Comparison of ENCODE assay signal across 3 cellular contexts in the genomic region with DNA sequence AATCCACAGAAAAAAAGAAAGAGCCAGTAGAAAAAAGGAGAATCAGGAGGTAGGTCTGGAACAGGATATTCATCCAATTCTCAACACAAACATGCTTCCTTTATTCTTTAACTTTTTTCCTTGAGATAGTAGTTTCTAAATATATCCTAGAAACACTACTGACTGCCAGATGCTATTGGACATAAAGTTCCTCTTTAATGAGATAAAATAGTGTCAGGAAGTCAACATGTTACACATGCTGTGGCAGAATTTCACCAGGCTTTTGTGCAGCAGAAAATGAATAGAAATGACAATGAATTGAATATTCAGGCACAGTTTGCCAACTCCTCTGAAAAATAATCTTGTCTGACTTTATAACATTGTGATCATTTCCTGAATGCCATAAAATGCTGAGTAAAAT.
TF ChIP-seq lines count a peak whose summit lies in the region.

No MANE protein-coding gene starts in this region.

TF ChIP-seq in liver, 16 proteins besides CTCF, POLR2A, EP300 and RAD21:
- TF ChIP-seq FOXA2 (IDR thresholded peaks at IDR 0.05) (no peak), SP1 (IDR thresholded peaks at IDR 0.05) (peak; percentile 25), TAF1 (conservative IDR thresholded peaks at IDR 0.05) (no peak), YY1 (IDR thresholded peaks at IDR 0.05) (no peak), HNF4G (IDR thresholded peaks at IDR 0.05) (no peak), HNF4A (conservative IDR thresholded peaks at IDR 0.05) (no peak), NR2F2 (IDR thresholded peaks at IDR 0.05) (peak; percentile 70), JUND (IDR thresholded peaks at IDR 0.05) (no peak)
- TF ChIP-seq, protein P1, sequence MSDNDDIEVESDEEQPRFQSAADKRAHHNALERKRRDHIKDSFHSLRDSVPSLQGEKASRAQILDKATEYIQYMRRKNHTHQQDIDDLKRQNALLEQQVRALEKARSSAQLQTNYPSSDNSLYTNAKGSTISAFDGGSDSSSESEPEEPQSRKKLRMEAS (IDR thresholded peaks at IDR 0.05): no peak
- TF ChIP-seq, protein P2, sequence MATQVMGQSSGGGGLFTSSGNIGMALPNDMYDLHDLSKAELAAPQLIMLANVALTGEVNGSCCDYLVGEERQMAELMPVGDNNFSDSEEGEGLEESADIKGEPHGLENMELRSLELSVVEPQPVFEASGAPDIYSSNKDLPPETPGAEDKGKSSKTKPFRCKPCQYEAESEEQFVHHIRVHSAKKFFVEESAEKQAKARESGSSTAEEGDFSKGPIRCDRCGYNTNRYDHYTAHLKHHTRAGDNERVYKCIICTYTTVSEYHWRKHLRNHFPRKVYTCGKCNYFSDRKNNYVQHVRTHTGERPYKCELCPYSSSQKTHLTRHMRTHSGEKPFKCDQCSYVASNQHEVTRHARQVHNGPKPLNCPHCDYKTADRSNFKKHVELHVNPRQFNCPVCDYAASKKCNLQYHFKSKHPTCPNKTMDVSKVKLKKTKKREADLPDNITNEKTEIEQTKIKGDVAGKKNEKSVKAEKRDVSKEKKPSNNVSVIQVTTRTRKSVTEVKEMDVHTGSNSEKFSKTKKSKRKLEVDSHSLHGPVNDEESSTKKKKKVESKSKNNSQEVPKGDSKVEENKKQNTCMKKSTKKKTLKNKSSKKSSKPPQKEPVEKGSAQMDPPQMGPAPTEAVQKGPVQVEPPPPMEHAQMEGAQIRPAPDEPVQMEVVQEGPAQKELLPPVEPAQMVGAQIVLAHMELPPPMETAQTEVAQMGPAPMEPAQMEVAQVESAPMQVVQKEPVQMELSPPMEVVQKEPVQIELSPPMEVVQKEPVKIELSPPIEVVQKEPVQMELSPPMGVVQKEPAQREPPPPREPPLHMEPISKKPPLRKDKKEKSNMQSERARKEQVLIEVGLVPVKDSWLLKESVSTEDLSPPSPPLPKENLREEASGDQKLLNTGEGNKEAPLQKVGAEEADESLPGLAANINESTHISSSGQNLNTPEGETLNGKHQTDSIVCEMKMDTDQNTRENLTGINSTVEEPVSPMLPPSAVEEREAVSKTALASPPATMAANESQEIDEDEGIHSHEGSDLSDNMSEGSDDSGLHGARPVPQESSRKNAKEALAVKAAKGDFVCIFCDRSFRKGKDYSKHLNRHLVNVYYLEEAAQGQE (IDR thresholded peaks at IDR 0.05): no peak
- TF ChIP-seq, protein P3, sequence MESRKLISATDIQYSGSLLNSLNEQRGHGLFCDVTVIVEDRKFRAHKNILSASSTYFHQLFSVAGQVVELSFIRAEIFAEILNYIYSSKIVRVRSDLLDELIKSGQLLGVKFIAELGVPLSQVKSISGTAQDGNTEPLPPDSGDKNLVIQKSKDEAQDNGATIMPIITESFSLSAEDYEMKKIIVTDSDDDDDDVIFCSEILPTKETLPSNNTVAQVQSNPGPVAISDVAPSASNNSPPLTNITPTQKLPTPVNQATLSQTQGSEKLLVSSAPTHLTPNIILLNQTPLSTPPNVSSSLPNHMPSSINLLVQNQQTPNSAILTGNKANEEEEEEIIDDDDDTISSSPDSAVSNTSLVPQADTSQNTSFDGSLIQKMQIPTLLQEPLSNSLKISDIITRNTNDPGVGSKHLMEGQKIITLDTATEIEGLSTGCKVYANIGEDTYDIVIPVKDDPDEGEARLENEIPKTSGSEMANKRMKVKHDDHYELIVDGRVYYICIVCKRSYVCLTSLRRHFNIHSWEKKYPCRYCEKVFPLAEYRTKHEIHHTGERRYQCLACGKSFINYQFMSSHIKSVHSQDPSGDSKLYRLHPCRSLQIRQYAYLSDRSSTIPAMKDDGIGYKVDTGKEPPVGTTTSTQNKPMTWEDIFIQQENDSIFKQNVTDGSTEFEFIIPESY (IDR thresholded peaks at IDR 0.05): no peak

TF ChIP-seq in HepG2, 621 proteins besides CTCF, POLR2A, EP300 and RAD21:
- TF ChIP-seq, protein P4, sequence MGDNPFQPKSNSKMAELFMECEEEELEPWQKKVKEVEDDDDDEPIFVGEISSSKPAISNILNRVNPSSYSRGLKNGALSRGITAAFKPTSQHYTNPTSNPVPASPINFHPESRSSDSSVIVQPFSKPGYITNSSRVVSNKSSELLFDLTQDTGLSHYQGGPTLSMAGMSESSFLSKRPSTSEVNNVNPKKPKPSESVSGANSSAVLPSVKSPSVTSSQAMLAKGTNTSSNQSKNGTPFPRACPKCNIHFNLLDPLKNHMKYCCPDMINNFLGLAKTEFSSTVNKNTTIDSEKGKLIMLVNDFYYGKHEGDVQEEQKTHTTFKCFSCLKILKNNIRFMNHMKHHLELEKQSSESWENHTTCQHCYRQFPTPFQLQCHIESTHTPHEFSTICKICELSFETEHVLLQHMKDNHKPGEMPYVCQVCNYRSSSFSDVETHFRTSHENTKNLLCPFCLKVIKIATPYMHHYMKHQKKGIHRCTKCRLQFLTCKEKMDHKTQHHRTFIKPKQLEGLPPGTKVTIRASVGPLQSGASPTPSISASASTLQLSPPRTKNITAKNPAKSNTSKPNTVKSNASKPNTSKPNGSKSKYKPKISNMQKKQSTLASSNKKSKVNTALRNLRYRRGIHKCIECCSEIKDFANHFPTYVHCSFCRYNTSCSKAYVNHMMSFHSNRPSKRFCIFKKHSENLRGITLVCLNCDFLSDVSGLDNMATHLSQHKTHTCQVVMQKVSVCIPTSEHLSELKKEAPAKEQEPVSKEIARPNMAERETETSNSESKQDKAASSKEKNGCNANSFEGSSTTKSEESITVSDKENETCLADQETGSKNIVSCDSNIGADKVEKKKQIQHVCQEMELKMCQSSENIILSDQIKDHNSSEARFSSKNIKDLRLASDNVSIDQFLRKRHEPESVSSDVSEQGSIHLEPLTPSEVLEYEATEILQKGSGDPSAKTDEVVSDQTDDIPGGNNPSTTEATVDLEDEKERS (CRISPR knock-in tag; IDR thresholded peaks at IDR 0.05): no peak
- TF ChIP-seq ZNF34 (CRISPR knock-in tag; IDR thresholded peaks at IDR 0.05; ENCODE audit: borderline replicate concordance): no peak
- TF ChIP-seq ZNF224 (CRISPR knock-in tag; IDR thresholded peaks at IDR 0.05): no peak

TF ChIP-seq in H1, 55 proteins besides CTCF, POLR2A, EP300 and RAD21:
- TF ChIP-seq RNF2 (IDR thresholded peaks at IDR 0.05; ENCODE audit: borderline replicate concordance, low read depth, low read length, missing control alignments, poor library complexity, severe bottlenecking) (no peak), CBX5 (IDR thresholded peaks at IDR 0.05; ENCODE audit: low read depth, low read length) (no peak), TAF7 (optimal IDR thresholded peaks at IDR 0.05; ENCODE audit: borderline replicate concordance, low read depth, low read length) (no peak)
